8 cellular contexts compared by ENCODE assay signal in the genomic region with DNA sequence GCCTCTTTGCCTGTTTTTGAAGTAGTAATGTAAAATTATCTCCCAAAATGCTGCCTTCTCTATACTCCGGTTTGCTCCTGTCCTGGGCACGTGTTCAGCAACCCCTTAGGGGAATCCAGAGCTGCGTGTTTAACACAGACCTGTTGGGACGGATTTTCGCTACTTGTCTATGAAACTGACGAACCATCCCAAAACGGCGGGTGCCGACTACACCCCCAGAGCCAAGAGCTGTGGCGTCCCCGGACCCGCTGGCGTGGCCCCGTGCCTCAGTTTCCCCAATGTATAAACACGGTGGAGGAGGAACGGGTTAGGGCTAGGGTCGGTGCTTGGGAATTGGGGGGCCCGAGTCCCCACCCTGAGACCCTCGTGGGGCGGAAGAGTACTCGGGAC.
DNase-seq lines count a peak whose midpoint lies in the region; TF ChIP-seq lines count a peak whose summit lies in the region.

No MANE protein-coding gene starts in this region.

- DNase-seq in GM10248 (ENCODE audit: extremely low spot score) = peak; percentile 38
- DNase-seq in NCI-H69 (lab: John Stamatoyannopoulos, UW) = peak; percentile 7
- DNase-seq in astrocyte of the spinal cord (ENCODE audit: low read depth, low spot score) = no peak
- DNase-seq in stimulated activated CD4-positive, alpha-beta T cell treated with anti-CD3 and anti-CD28 coated beads, Interleukin-12 subunit alpha, Interleukin-12 subunit beta, amount 100 ng/mL, for 4 hours = peak; percentile 19
- DNase-seq in NCI-H1092 treated with DMSO at 0.1 percent for 48 hours (lab: John Stamatoyannopoulos, UW) = no peak
- no peak for DNase-seq in KG1 (lab: John Stamatoyannopoulos, UW)
- no peak for DNase-seq in GOT3 (lab: John Stamatoyannopoulos, UW)

- TF ChIP-seq CTCF in GM10248 (IDR thresholded peaks at IDR 0.05; ENCODE audit: control extremely low read depth, extremely low read depth, low read depth, missing control alignments) = no peak
- TF ChIP-seq CTCF in astrocyte of the spinal cord (IDR thresholded peaks at IDR 0.05; ENCODE audit: low read depth, low read length) = no peak

- no peaks in the 10 kb centered on the region for H3K36me3 ChIP-seq in iPS-20b (ENCODE audit: insufficient read depth, low read depth, low read length)

- peak overlapping the region; percentile 16 for H3K27ac ChIP-seq in iPS-20b (ENCODE audit: low read length)

- no peaks in the 10 kb centered on the region for H3K27me3 ChIP-seq in iPS-20b (ENCODE audit: insufficient read depth, low read length)

- CTCF ChIA-PET in GM10248 (lab: Yijun Ruan, JAX) = interaction anchor here (1.0 kb wide), 1 partner anchor 12 kb away, joined by 4 read pairs; no protein-coding TSS in a partner anchor

- H3K9me3 ChIP-seq in iPS-20b (ENCODE audit: insufficient read depth, low read depth, low read length) = no peaks in the 10 kb centered on the region

- peaks cover 9% of the 10 kb centered on the region; the same call in 1 of the 2 replicates for H3K4me1 ChIP-seq in iPS-20b (ENCODE audit: insufficient read depth, low read length)

- H3K4me3 ChIP-seq in astrocyte of the spinal cord (ENCODE audit: low read depth, low read length) (peak overlapping the region; percentile 77), iPS-20b (ENCODE audit: low read length) (peak overlapping the region; percentile 79; the same call in 1 of the 2 replicates)

- POLR2A ChIA-PET in GM10248 (lab: Yijun Ruan, JAX) = no interaction called here

- peak overlapping the region; percentile 10; the same call in 1 of the 2 replicates for H3K9ac ChIP-seq in iPS-20b (ENCODE audit: low read depth, low read length)

- in situ Hi-C loops in astrocyte of the spinal cord (cut with HindIII; ENCODE audit: low sequenced_read_pairs) = no loop called here

Comparison
In these comparisons a context has a peak if more than half of its experiments do, and no peak if none do; other contexts are left out.
1. DNase-seq: peak in GM10248 (single experiment), NCI-H69 (single experiment) and stimulated activated CD4-positive, alpha-beta T cell treated with anti-CD3 and anti-CD28 coated beads, Interleukin-12 subunit alpha, Interleukin-12 subunit beta, amount 100 ng/mL, for 4 hours (single experiment); none in astrocyte of the spinal cord (single experiment), NCI-H1092 treated with DMSO at 0.1 percent for 48 hours (single experiment), KG1 (single experiment) and GOT3 (single experiment).